ENCODE assay signal across 11 cellular contexts in the genomic region with DNA sequence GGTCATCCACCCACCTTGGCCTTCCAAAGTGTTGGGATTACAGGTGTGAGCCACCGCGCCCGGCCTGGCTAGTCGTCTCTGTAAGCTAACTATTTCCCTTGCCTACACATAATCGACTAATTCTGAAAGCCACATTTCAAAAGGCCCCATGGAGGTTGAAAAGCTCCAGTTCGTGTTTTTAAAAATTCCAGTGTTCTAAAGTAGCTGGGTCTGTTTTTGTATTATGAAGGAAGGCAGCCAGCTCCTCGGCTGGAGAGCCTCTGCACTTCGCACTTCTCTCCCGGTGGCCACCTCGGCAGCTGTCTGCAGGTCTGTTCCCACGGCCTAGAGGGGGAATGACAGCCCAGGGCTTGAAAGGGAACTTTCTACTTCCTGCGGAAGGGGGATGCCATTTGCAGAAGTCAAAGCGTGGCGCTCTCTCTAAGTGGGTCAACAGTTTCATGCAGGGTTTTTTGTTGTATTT.
DNase-seq lines count a peak whose midpoint lies in the region; ATAC-seq lines count a peak whose summit lies in the region.
"Had no signal": no experiment of that assay in that cellular context is flagged by ENCODE, and none has a peak within 500 bp of the region (broad histone marks: within the 10 kb centered on the region; RNA-seq: fewer than 3 reads in every experiment).

No MANE protein-coding gene starts in this region.

- peak overlapping the region; percentile 74 to 84 for H3K27ac Mint-ChIP-seq in effector memory CD8-positive, alpha-beta T cell

- peaks cover 27 to 34% of the 10 kb centered on the region in 2 donors for H3K4me1 Mint-ChIP-seq in effector memory CD8-positive, alpha-beta T cell (ENCODE audit: low read depth in 2 of 2)

- H3K36me3 Mint-ChIP-seq in effector memory CD8-positive, alpha-beta T cell (ENCODE audit: insufficient read depth), result peaks cover 8% of the 10 kb centered on the region

- no peaks in the 10 kb centered on the region for H3K27me3 Mint-ChIP-seq in effector memory CD8-positive, alpha-beta T cell

- no peaks in the 10 kb centered on the region for H3K9me3 Mint-ChIP-seq in effector memory CD8-positive, alpha-beta T cell

- DNase-seq in stimulated activated CD4-positive, alpha-beta T cell treated with anti-CD3 and anti-CD28 coated beads, Interleukin-2, amount 100 ng/mL, for 24 hours, result peak; percentile 27 to 38
- DNase-seq in stimulated activated CD4-positive, alpha-beta T cell treated with anti-CD3 and anti-CD28 coated beads, Interleukin-2, amount 100 ng/mL, for 48 hours, result no peak
- peak; percentile 48 for DNase-seq in T-helper 22 cell (ENCODE audit: low read depth)
- peak; percentile 29 to 49 (median 46) for DNase-seq in effector memory CD8-positive, alpha-beta T cell
- no peak for DNase-seq in nucleus accumbens (lab: John Stamatoyannopoulos, UW)
- no peak for DNase-seq in NAMALWA (ENCODE audit: low spot score)
- DNase-seq in AG20443 (ENCODE audit: low spot score), result no peak
- DNase-seq in activated CD4-positive, CD25-positive, alpha-beta regulatory T cell treated with anti-CD3 and anti-CD28 coated beads, Interleukin-2, amount 50 U/mL, for 72 hours, result no peak
- DNase-seq: mammary epithelial cell, right lobe of liver had no signal

- peak; percentile 82 for ATAC-seq in effector memory CD8-positive, alpha-beta T cell (replicated peaks)
- ATAC-seq: Right ventricle myocardium inferior had no signal

- H3K4me3 Mint-ChIP-seq in effector memory CD8-positive, alpha-beta T cell, result peak overlapping the region; percentile 53 to 61

Comparison
In these comparisons a context has a peak if more than half of its experiments do, and no peak if none do; other contexts are left out.
1. DNase-seq: peak in stimulated activated CD4-positive, alpha-beta T cell treated with anti-CD3 and anti-CD28 coated beads, Interleukin-2, amount 100 ng/mL, for 24 hours (2 of 2), T-helper 22 cell (single experiment) and effector memory CD8-positive, alpha-beta T cell (3 of 3); none in stimulated activated CD4-positive, alpha-beta T cell treated with anti-CD3 and anti-CD28 coated beads, Interleukin-2, amount 100 ng/mL, for 48 hours (0 of 2), nucleus accumbens (0 of 56), NAMALWA (single experiment), AG20443 (single experiment) and activated CD4-positive, CD25-positive, alpha-beta regulatory T cell treated with anti-CD3 and anti-CD28 coated beads, Interleukin-2, amount 50 U/mL, for 72 hours (single experiment).